In genomic region chr1:21030201-21030600, GRCh38 we compare ENCODE assay signal across 34 cellular contexts.
"Had no signal": no experiment of that assay in that cellular context is flagged by ENCODE, and none has a peak within 500 bp of the region (broad histone marks: within the 10 kb centered on the region; RNA-seq: fewer than 3 reads in every experiment).

No MANE protein-coding gene starts in this region.

- H3K9me3 ChIP-seq: ascending aorta had no signal

- H3K36me3 ChIP-seq: ascending aorta, cardiac muscle cell had no signal

- H3K9me3 Mint-ChIP-seq: activated B cell treated with CpG ODN at 0.5 μM for 24 hours; activated CD4-positive, alpha-beta memory T cell treated with anti-CD3 and anti-CD28 coated beads, Interleukin-2, amount 10 ng/mL, durations not matched to agents 7 days and 5 days; activated CD4-positive, alpha-beta T cell treated with anti-CD3 and anti-CD28 coated beads, Interleukin-2, amount 10 ng/mL, durations not matched to agents 7 days and 5 days; activated naive CD4-positive, alpha-beta T cell treated with anti-CD3 and anti-CD28 coated beads, Interleukin-2, amount 10 ng/mL, durations not matched to agents 7 days and 5 days; activated naive CD4-positive, alpha-beta T cell treated with anti-CD3 and anti-CD28 coated beads, Interleukin-2, amount 50 U/mL, for 24 hours; activated naive CD8-positive, alpha-beta T cell treated with anti-CD3 and anti-CD28 coated beads, Interleukin-2, amount 10 ng/mL, durations not matched to agents 7 days and 5 days; activated naive CD8-positive, alpha-beta T cell treated with anti-CD3 and anti-CD28 coated beads, Interleukin-2, amount 50 U/mL, for 24 hours; activated T-helper 2 cell treated with anti-CD3 and anti-CD28 coated beads, Interferon-gamma antibody, Interleukin-2, Interleukin-4, amounts not matched to agents 10 μg/mL and 5 μg/mL and 100 μg/mL, durations not matched to agents 14 hours and 24 hours and 36 hours; central memory CD8-positive, alpha-beta T cell; T-helper 1 cell treated with Interleukin-12 subunit alpha and Interleukin-12 subunit beta and Interleukin-4 antibody, amounts not matched to agents 30 μg/mL and 1 μg/mL, for 36 hours; T-helper 2 cell treated with Interferon-gamma antibody and Interleukin-4, amounts not matched to agents 5 μg/mL and 100 μg/mL, for 36 hours had no signal

- DNase-seq: activated B cell treated with CpG ODN at 0.5 μM for 24 hours; activated CD4-positive, alpha-beta memory T cell treated with anti-CD3 and anti-CD28 coated beads, Interleukin-2, amount 10 ng/mL, durations not matched to agents 7 days and 5 days; activated CD4-positive, alpha-beta T cell treated with anti-CD3 and anti-CD28 coated beads for 36 hours; activated CD4-positive, alpha-beta T cell treated with anti-CD3 and anti-CD28 coated beads for 48 hours; activated CD4-positive, alpha-beta T cell treated with anti-CD3 and anti-CD28 coated beads, Interleukin-2, amount 10 ng/mL, durations not matched to agents 7 days and 5 days; activated CD4-positive, alpha-beta T cell treated with anti-CD3 and anti-CD28 coated beads, Interleukin-2, amount 50 U/mL, for 48 hours; activated CD4-positive, CD25-positive, alpha-beta regulatory T cell treated with anti-CD3 and anti-CD28 coated beads, Interleukin-2, amount 50 U/mL, for 72 hours; activated CD8-positive, alpha-beta memory T cell treated with anti-CD3 and anti-CD28 coated beads for 24 hours; activated CD8-positive, alpha-beta memory T cell treated with anti-CD3 and anti-CD28 coated beads, Interleukin-2, amount 10 ng/mL, durations not matched to agents 7 days and 5 days; activated CD8-positive, alpha-beta memory T cell treated with anti-CD3 and anti-CD28 coated beads, Interleukin-2, amount 50 U/mL, for 48 hours; activated CD8-positive, alpha-beta T cell treated with anti-CD3 and anti-CD28 coated beads, Interleukin-2, amount 10 ng/mL, durations not matched to agents 7 days and 5 days; activated effector memory CD4-positive, alpha-beta T cell treated with Interleukin-2 at 50 U/mL for 16 hours; activated gamma-delta T cell; activated naive CD4-positive, alpha-beta T cell treated with anti-CD3 and anti-CD28 coated beads, Interleukin-2, amount 10 ng/mL, durations not matched to agents 7 days and 5 days; activated naive CD4-positive, alpha-beta T cell treated with Interleukin-2 at 50 U/mL for 16 hours; activated naive CD8-positive, alpha-beta T cell treated with anti-CD3 and anti-CD28 coated beads, Interleukin-2, amount 10 ng/mL, durations not matched to agents 7 days and 5 days; activated naive CD8-positive, alpha-beta T cell treated with anti-CD3 and anti-CD28 coated beads, Interleukin-2, amount 50 U/mL, for 24 hours; activated T-cell treated with anti-CD3 and anti-CD28 coated beads, Interleukin-2, amount 50 U/mL, for 48 hours; amygdala; anterior cingulate cortex; caudate nucleus; cerebellar nuclear complex; T-helper 1 cell; T-helper 2 cell; T-helper 9 cell had no signal

- H3K4me3 Mint-ChIP-seq: activated B cell treated with CpG ODN at 0.5 μM for 24 hours; activated CD4-positive, alpha-beta memory T cell treated with anti-CD3 and anti-CD28 coated beads, Interleukin-2, amount 10 ng/mL, durations not matched to agents 7 days and 5 days; activated CD4-positive, alpha-beta T cell treated with anti-CD3 and anti-CD28 coated beads for 36 hours; activated CD4-positive, alpha-beta T cell treated with anti-CD3 and anti-CD28 coated beads, Interleukin-2, amount 10 ng/mL, durations not matched to agents 7 days and 5 days; activated CD8-positive, alpha-beta memory T cell treated with anti-CD3 and anti-CD28 coated beads, Interleukin-2, amount 10 ng/mL, durations not matched to agents 7 days and 5 days; activated CD8-positive, alpha-beta T cell treated with anti-CD3 and anti-CD28 coated beads, Interleukin-2, amount 10 ng/mL, durations not matched to agents 7 days and 5 days; activated naive CD4-positive, alpha-beta T cell treated with anti-CD3 and anti-CD28 coated beads, Interleukin-2, amount 10 ng/mL, durations not matched to agents 7 days and 5 days; activated naive CD4-positive, alpha-beta T cell treated with anti-CD3 and anti-CD28 coated beads, Interleukin-2, amount 50 U/mL, for 24 hours; activated naive CD8-positive, alpha-beta T cell; activated naive CD8-positive, alpha-beta T cell treated with anti-CD3 and anti-CD28 coated beads, Interleukin-2, amount 10 ng/mL, durations not matched to agents 7 days and 5 days; activated naive CD8-positive, alpha-beta T cell treated with anti-CD3 and anti-CD28 coated beads, Interleukin-2, amount 50 U/mL, for 24 hours; brain; central memory CD8-positive, alpha-beta T cell; T-helper 1 cell treated with Interleukin-12 subunit alpha and Interleukin-12 subunit beta and Interleukin-4 antibody, amounts not matched to agents 30 μg/mL and 1 μg/mL, for 36 hours; T-helper 2 cell treated with Interferon-gamma antibody and Interleukin-4, amounts not matched to agents 5 μg/mL and 100 μg/mL, for 36 hours had no signal

- H3K27me3 ChIP-seq: ascending aorta, cardiac muscle cell had no signal

- H3K27ac Mint-ChIP-seq: activated B cell treated with CpG ODN at 0.5 μM for 24 hours; activated CD4-positive, alpha-beta memory T cell treated with anti-CD3 and anti-CD28 coated beads, Interleukin-2, amount 10 ng/mL, durations not matched to agents 7 days and 5 days; activated CD4-positive, alpha-beta T cell treated with anti-CD3 and anti-CD28 coated beads for 36 hours; activated CD4-positive, alpha-beta T cell treated with anti-CD3 and anti-CD28 coated beads, Interleukin-2, amount 10 ng/mL, durations not matched to agents 7 days and 5 days; activated CD8-positive, alpha-beta memory T cell treated with anti-CD3 and anti-CD28 coated beads, Interleukin-2, amount 10 ng/mL, durations not matched to agents 7 days and 5 days; activated CD8-positive, alpha-beta T cell treated with anti-CD3 and anti-CD28 coated beads, Interleukin-2, amount 10 ng/mL, durations not matched to agents 7 days and 5 days; activated naive CD4-positive, alpha-beta T cell treated with anti-CD3 and anti-CD28 coated beads, Interleukin-2, amount 10 ng/mL, durations not matched to agents 7 days and 5 days; activated naive CD4-positive, alpha-beta T cell treated with anti-CD3 and anti-CD28 coated beads, Interleukin-2, amount 50 U/mL, for 24 hours; activated naive CD8-positive, alpha-beta T cell; activated naive CD8-positive, alpha-beta T cell treated with anti-CD3 and anti-CD28 coated beads, Interleukin-2, amount 10 ng/mL, durations not matched to agents 7 days and 5 days; activated naive CD8-positive, alpha-beta T cell treated with anti-CD3 and anti-CD28 coated beads, Interleukin-2, amount 50 U/mL, for 24 hours; activated T-helper 2 cell treated with anti-CD3 and anti-CD28 coated beads, Interferon-gamma antibody, Interleukin-2, Interleukin-4, amounts not matched to agents 10 μg/mL and 5 μg/mL and 100 μg/mL, durations not matched to agents 14 hours and 24 hours and 36 hours; T-helper 1 cell treated with Interleukin-12 subunit alpha and Interleukin-12 subunit beta and Interleukin-4 antibody, amounts not matched to agents 30 μg/mL and 1 μg/mL, for 36 hours; T-helper 2 cell treated with Interferon-gamma antibody and Interleukin-4, amounts not matched to agents 5 μg/mL and 100 μg/mL, for 36 hours had no signal

- H3K27ac ChIP-seq: ascending aorta, cardiac muscle cell had no signal

- H3K4me3 ChIP-seq: ascending aorta, cardiac muscle cell had no signal

- H3K27me3 Mint-ChIP-seq: activated B cell treated with CpG ODN at 0.5 μM for 24 hours; activated CD4-positive, alpha-beta memory T cell treated with anti-CD3 and anti-CD28 coated beads, Interleukin-2, amount 10 ng/mL, durations not matched to agents 7 days and 5 days; activated CD4-positive, alpha-beta T cell treated with anti-CD3 and anti-CD28 coated beads for 36 hours; activated CD4-positive, alpha-beta T cell treated with anti-CD3 and anti-CD28 coated beads, Interleukin-2, amount 10 ng/mL, durations not matched to agents 7 days and 5 days; activated CD8-positive, alpha-beta memory T cell treated with anti-CD3 and anti-CD28 coated beads, Interleukin-2, amount 10 ng/mL, durations not matched to agents 7 days and 5 days; activated naive CD4-positive, alpha-beta T cell treated with anti-CD3 and anti-CD28 coated beads, Interleukin-2, amount 10 ng/mL, durations not matched to agents 7 days and 5 days; activated naive CD4-positive, alpha-beta T cell treated with anti-CD3 and anti-CD28 coated beads, Interleukin-2, amount 50 U/mL, for 24 hours; activated naive CD8-positive, alpha-beta T cell; activated naive CD8-positive, alpha-beta T cell treated with anti-CD3 and anti-CD28 coated beads, Interleukin-2, amount 10 ng/mL, durations not matched to agents 7 days and 5 days; activated naive CD8-positive, alpha-beta T cell treated with anti-CD3 and anti-CD28 coated beads, Interleukin-2, amount 50 U/mL, for 24 hours; brain; central memory CD8-positive, alpha-beta T cell had no signal

- ATAC-seq: activated CD4-positive, alpha-beta T cell treated with anti-CD3 and anti-CD28 coated beads for 36 hours; activated CD8-positive, alpha-beta memory T cell treated with anti-CD3 and anti-CD28 coated beads, Interleukin-2, amount 10 ng/mL, durations not matched to agents 7 days and 5 days; activated CD8-positive, alpha-beta T cell treated with anti-CD3 and anti-CD28 coated beads, Interleukin-2, amount 10 ng/mL, durations not matched to agents 7 days and 5 days; activated naive CD8-positive, alpha-beta T cell treated with anti-CD3 and anti-CD28 coated beads, Interleukin-2, amount 50 U/mL, for 24 hours had no signal
